Comparison of ENCODE assay signal across 1 cellular context in genomic region chr20:33209789-33210188, GRCh38.
TF ChIP-seq lines count a peak whose summit lies in the region.

No MANE protein-coding gene starts in this region.

TF ChIP-seq in HepG2, 621 proteins besides CTCF, POLR2A, EP300 and RAD21 (continued from another document and continues in another):
- TF ChIP-seq FUBP1 (CRISPR knock-in tag; IDR thresholded peaks at IDR 0.05; ENCODE audit: borderline replicate concordance) (no peak), ZNF274 (CRISPR knock-in tag; IDR thresholded peaks at IDR 0.05) (peak; percentile 92), HNRNPLL (IDR thresholded peaks at IDR 0.05; ENCODE audit: low read depth, low read length, poor library complexity, severe bottlenecking) (no peak), ZNF746 (CRISPR knock-in tag; IDR thresholded peaks at IDR 0.05) (peak; percentile 84), TBP (CRISPR knock-in tag; IDR thresholded peaks at IDR 0.05) (no peak), ARNT2 (CRISPR knock-in tag; IDR thresholded peaks at IDR 0.05; ENCODE audit: low read depth) (peak; percentile 98), THRA (CRISPR knock-in tag; IDR thresholded peaks at IDR 0.05; ENCODE audit: borderline replicate concordance) (peak; percentile 95), HMG20A (CRISPR knock-in tag; IDR thresholded peaks at IDR 0.05; ENCODE audit: borderline replicate concordance) (peak; percentile 69; the same call in 1 of the 2 replicates), TBX2 (CRISPR knock-in tag; IDR thresholded peaks at IDR 0.05; ENCODE audit: borderline replicate concordance) (peak; percentile 88), ZMAT5 (CRISPR knock-in tag; IDR thresholded peaks at IDR 0.05; ENCODE audit: borderline replicate concordance, low read depth) (peak; percentile 69; the same call in 1 of the 2 replicates), PAX8 (CRISPR knock-in tag; IDR thresholded peaks at IDR 0.05; ENCODE audit: borderline replicate concordance) (peak; percentile 45; the same call in 1 of the 2 replicates), MAF1 (CRISPR knock-in tag; IDR thresholded peaks at IDR 0.05; ENCODE audit: borderline replicate concordance) (peak; percentile 97; the same call in 1 of the 2 replicates), ZBTB34 (CRISPR knock-in tag; IDR thresholded peaks at IDR 0.05) (0 out of 2 replicates have a peak, but pooled peaks have one; percentile 65), ZNF432 (CRISPR knock-in tag; IDR thresholded peaks at IDR 0.05; ENCODE audit: borderline replicate concordance) (no peak), CSRNP1 (CRISPR knock-in tag; IDR thresholded peaks at IDR 0.05) (peak; percentile 65; the same call in 1 of the 2 replicates), ZKSCAN5 (CRISPR knock-in tag; IDR thresholded peaks at IDR 0.05) (no peak), FOXK2 (IDR thresholded peaks at IDR 0.05) (no peak), PHF20 (CRISPR knock-in tag; IDR thresholded peaks at IDR 0.05) (peak; percentile 51; the same call in 1 of the 2 replicates), NFIC (IDR thresholded peaks at IDR 0.05; ENCODE audit: low read length) (no peak), ZHX2 (IDR thresholded peaks at IDR 0.05; ENCODE audit: low read depth) (no peak), ZHX2 (CRISPR knock-in tag; IDR thresholded peaks at IDR 0.05; ENCODE audit: borderline replicate concordance) (peak; percentile 97), ZNF773 (CRISPR knock-in tag; IDR thresholded peaks at IDR 0.05; ENCODE audit: borderline replicate concordance) (peak; percentile 97), HOXA9 (CRISPR knock-in tag; IDR thresholded peaks at IDR 0.05; ENCODE audit: borderline replicate concordance) (peak; percentile 96), ZFP37 (CRISPR knock-in tag; IDR thresholded peaks at IDR 0.05; ENCODE audit: borderline replicate concordance) (peak; percentile 99), HNF1A (IDR thresholded peaks at IDR 0.05; ENCODE audit: low read depth) (no peak), HNF1A (CRISPR knock-in tag; IDR thresholded peaks at IDR 0.05; ENCODE audit: borderline replicate concordance) (no peak), SKI (IDR thresholded peaks at IDR 0.05; ENCODE audit: partially characterized antibody) (no peak), PHF8 (CRISPR knock-in tag; IDR thresholded peaks at IDR 0.05) (no peak), ZNF850 (CRISPR knock-in tag; conservative IDR thresholded peaks at IDR 0.05) (no peak), POGZ (CRISPR knock-in tag; IDR thresholded peaks at IDR 0.05) (no peak), ZNF879 (CRISPR knock-in tag; IDR thresholded peaks at IDR 0.05) (0 out of 2 replicates have a peak, but pooled peaks have one; percentile 76), ZNF75D (CRISPR knock-in tag; IDR thresholded peaks at IDR 0.05; ENCODE audit: borderline replicate concordance) (peak; percentile 93), HHEX (CRISPR knock-in tag; IDR thresholded peaks at IDR 0.05) (no peak), ZSCAN25 (CRISPR knock-in tag; IDR thresholded peaks at IDR 0.05) (peak; percentile 71; the same call in 1 of the 2 replicates), ZNF281 (CRISPR knock-in tag; IDR thresholded peaks at IDR 0.05; ENCODE audit: borderline replicate concordance) (peak; percentile 98)
